8 cellular contexts compared by ENCODE assay signal in the genomic region with DNA sequence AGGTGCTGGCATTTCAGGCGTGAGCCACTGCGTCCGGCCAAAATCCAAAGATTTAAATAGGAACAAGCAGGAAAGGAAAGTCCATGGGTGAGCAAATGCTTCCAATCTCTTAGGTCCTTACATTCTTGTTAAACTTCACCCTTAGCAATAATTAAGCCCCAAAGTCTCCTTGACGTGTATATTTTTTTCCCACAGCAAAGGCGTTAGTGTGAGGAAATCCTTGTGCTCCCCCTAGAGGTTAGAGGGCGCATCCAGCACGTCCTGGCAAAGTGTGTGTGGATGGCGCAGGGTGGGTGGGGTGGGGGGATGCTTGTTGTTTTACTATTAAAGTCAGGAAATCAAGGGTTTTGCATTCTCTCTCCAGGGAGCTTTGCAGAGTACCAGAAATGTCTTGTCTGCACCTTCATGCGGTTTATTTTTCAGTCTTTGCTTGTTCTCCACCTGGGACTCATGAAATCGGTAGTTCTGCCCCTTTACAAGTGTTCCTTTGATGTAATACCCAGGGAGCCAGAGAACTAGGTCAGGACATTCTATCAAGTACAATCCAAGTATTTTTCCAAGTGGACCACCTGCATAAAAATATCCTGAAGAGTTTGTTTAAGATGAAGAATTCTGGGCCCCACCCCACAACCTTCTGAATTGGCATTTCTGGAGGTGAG. TPM values are rescaled to one million over a fixed set of nuclear protein-coding genes. Genes with fewer than 3 reads are reported as not detected.
DNase-seq lines count a peak whose midpoint lies in the region; ATAC-seq and TF ChIP-seq lines count a peak whose summit lies in the region.

No MANE protein-coding gene starts in this region.

- intact Hi-C loops in HCT116 (cut with micrococcal nuclease), result loop anchor here (1.0 to 10.0 kb wide), 5 partner anchors 22 to 558 kb away; a partner anchor contains a TSS

- ATAC-seq in HCT116 (peak; percentile 96), HG03342 (IDR thresholded peaks at IDR 0.05; ENCODE audit: unreplicated experiment) (no peak)

- H3K4me3 Mint-ChIP-seq in chondrocyte (ENCODE audit: unreplicated experiment), result no peak overlapping the region

- H3K9me3 Mint-ChIP-seq in chondrocyte (ENCODE audit: low read depth), result no peaks in the 10 kb centered on the region

- no peaks in the 10 kb centered on the region for H3K4me1 Mint-ChIP-seq in chondrocyte (ENCODE audit: low read depth)

- RAD21 ChIA-PET in HCT116 (lab: Charles Lee; ENCODE audit: low non-redundant PET in 1 of 2, low total read pairs in 2 of 2, uncharacterized antibody in 2 of 2, unreplicated experiment in 2 of 2), result no interaction called here

- no peak overlapping the region for H3K9ac ChIP-seq in HCT116 (ENCODE audit: low read length)
- H3K9ac ChIP-seq in liver (ENCODE audit: low read depth in 1 of 2, low read length in 2 of 2), result no peak overlapping the region

- peak overlapping the region; percentile 77 for H2AFZ ChIP-seq in HCT116 (ENCODE audit: low read depth, low read length, poor library complexity, severe bottlenecking)

- TF ChIP-seq RAD21 in HCT116 (IDR thresholded peaks at IDR 0.05; ENCODE audit: low read depth), result peak; percentile 82
- peak; percentile 74 to 88 for TF ChIP-seq RAD21 in liver (IDR thresholded peaks at IDR 0.05)

- H3K4me2 ChIP-seq in HCT116 (ENCODE audit: low read length), result peak overlapping the region; percentile 52

- no peaks in the 10 kb centered on the region for H3K27me3 Mint-ChIP-seq in chondrocyte (ENCODE audit: low read depth)

- BruUV-seq in HCT116 (replicated peaks; lab: Mats Ljungman, UMichigan), result no TSS peak

- H3K9me3 ChIP-seq in HCT116 (ENCODE audit: control insufficient read depth in 1 of 2, insufficient read depth in 1 of 2, low read depth in 1 of 2, low read length in 2 of 2) (no peaks in the 10 kb centered on the region), liver (ENCODE audit: control insufficient read depth in 4 of 4, low read length in 3 of 4) (no peaks in the 10 kb centered on the region)

- H3K36me3 ChIP-seq in HCT116 (ENCODE audit: control insufficient read depth in 1 of 2, insufficient read depth in 2 of 2, low read length in 2 of 2) (no peaks in the 10 kb centered on the region), liver (ENCODE audit: control insufficient read depth in 4 of 4, insufficient read depth in 3 of 4, low read depth in 1 of 4, low read length in 3 of 4) (no peaks in the 10 kb centered on the region)

- H3K79me2 ChIP-seq in HCT116 (ENCODE audit: insufficient read depth, low read length), result no peaks in the 10 kb centered on the region

- no peaks in the 10 kb centered on the region for H3K9me2 ChIP-seq in HCT116 (ENCODE audit: insufficient read depth)

- 28% methylated on average over 10 of the region's 10 CpGs for WGBS in liver

- no peak overlapping the region for H3K27ac Mint-ChIP-seq in chondrocyte (ENCODE audit: unreplicated experiment)

- POLR2A ChIA-PET in HCT116 (lab: Charles Lee), result no interaction called here

- in situ Hi-C loops in Caki2 (cut with HindIII; ENCODE audit: low pct_unique_long_range_greater_than_20kb, low sequenced_read_pairs), result no loop called here

- CTCF ChIA-PET in HCT116 (lab: Charles Lee), result no interaction called here

- DNase-seq in Caki2 (ENCODE audit: low read depth) (peak; percentile 68), HCT116 (ENCODE audit: low read depth, low spot score) (peak; percentile 65), NCI-H226 (peak; percentile 41), chondrocyte (ENCODE audit: low spot score) (no peak)
- peak; percentile 40 for DNase-seq in activated CD4-positive, CD25-positive, alpha-beta regulatory T cell treated with anti-CD3 and anti-CD28 coated beads, Interleukin-2, amount 50 U/mL, for 72 hours
- DNase-seq in stimulated activated CD4-positive, alpha-beta T cell treated with anti-CD3 and anti-CD28 coated beads, TNF-alpha, amount 100 ng/mL, for 1 hour (ENCODE audit: low read depth in 3 of 3, low spot score in 1 of 3), result peak in 2 of 3 donors; percentile 15 to 23

- H4K20me1 ChIP-seq in HCT116 (ENCODE audit: insufficient read depth), result no peaks in the 10 kb centered on the region

- no peaks in the 10 kb centered on the region for H3K27me3 ChIP-seq in HCT116 (ENCODE audit: insufficient read depth, low read length)
- H3K27me3 ChIP-seq in liver (ENCODE audit: control insufficient read depth in 4 of 4, insufficient read depth in 4 of 4, low read length in 3 of 4), result no peaks in the 10 kb centered on the region

- H3K4me1 ChIP-seq in HCT116 (ENCODE audit: control insufficient read depth in 1 of 2, insufficient read depth in 2 of 2, low read length in 2 of 2) (no peaks in the 10 kb centered on the region), liver (ENCODE audit: control insufficient read depth in 4 of 4, insufficient read depth in 4 of 4, low read length in 3 of 4) (no peaks in the 10 kb centered on the region)

- no peak overlapping the region for H3K27ac ChIP-seq in HCT116 (ENCODE audit: low read depth, low read length)
- no peak overlapping the region for H3K27ac ChIP-seq in liver (ENCODE audit: low read depth in 1 of 2, low read length in 2 of 2)

- H3K4me3 ChIP-seq in HCT116 (replicated peaks in 1 of 2; ENCODE audit: low read depth in 1 of 2, low read length in 2 of 2) (no peak overlapping the region; a peak in 1 of 4 replicates), liver (ENCODE audit: low read depth in 1 of 3, low read length in 3 of 3) (no peak overlapping the region)

- peak; percentile 57 to 74 (median 67); a peak in 5 of 6 replicates for TF ChIP-seq CTCF in HCT116 (IDR thresholded peaks at IDR 0.05 in 2 of 3, conservative IDR thresholded peaks at IDR 0.05 in 1 of 3; ENCODE audit: borderline replicate concordance in 1 of 3, insufficient read depth in 1 of 3, low read depth in 2 of 3, low read length in 2 of 3)
- peak; percentile 86 for TF ChIP-seq CTCF in chondrocyte (IDR thresholded peaks at IDR 0.05)
- TF ChIP-seq CTCF in liver (IDR thresholded peaks at IDR 0.05; ENCODE audit: low read depth, low read length, missing input control), result peak; percentile 58

- H3K36me3 Mint-ChIP-seq in chondrocyte (ENCODE audit: low read depth), result no peaks in the 10 kb centered on the region

- TF ChIP-seq POLR2A in HCT116 (IDR thresholded peaks at IDR 0.05; ENCODE audit: borderline replicate concordance, extremely low read depth, insufficient read depth, insufficient read length), result no peak

TF ChIP-seq in HCT116, 20 proteins besides CTCF, POLR2A, EP300 and RAD21:
- TF ChIP-seq, protein P1, sequence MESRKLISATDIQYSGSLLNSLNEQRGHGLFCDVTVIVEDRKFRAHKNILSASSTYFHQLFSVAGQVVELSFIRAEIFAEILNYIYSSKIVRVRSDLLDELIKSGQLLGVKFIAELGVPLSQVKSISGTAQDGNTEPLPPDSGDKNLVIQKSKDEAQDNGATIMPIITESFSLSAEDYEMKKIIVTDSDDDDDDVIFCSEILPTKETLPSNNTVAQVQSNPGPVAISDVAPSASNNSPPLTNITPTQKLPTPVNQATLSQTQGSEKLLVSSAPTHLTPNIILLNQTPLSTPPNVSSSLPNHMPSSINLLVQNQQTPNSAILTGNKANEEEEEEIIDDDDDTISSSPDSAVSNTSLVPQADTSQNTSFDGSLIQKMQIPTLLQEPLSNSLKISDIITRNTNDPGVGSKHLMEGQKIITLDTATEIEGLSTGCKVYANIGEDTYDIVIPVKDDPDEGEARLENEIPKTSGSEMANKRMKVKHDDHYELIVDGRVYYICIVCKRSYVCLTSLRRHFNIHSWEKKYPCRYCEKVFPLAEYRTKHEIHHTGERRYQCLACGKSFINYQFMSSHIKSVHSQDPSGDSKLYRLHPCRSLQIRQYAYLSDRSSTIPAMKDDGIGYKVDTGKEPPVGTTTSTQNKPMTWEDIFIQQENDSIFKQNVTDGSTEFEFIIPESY (IDR thresholded peaks at IDR 0.05; ENCODE audit: extremely low read depth, insufficient replicate concordance, low read length), result no peak

TF ChIP-seq in liver, 16 proteins besides CTCF, POLR2A, EP300 and RAD21:
- TF ChIP-seq HNF4A (conservative IDR thresholded peaks at IDR 0.05) (no peak), NR2F2 (IDR thresholded peaks at IDR 0.05) (no peak), JUND (IDR thresholded peaks at IDR 0.05) (no peak), EGR1 (IDR thresholded peaks at IDR 0.05; ENCODE audit: low read depth in 2 of 2) (no peak), FOXA2 (IDR thresholded peaks at IDR 0.05) (no peak), FOXA1 (IDR thresholded peaks at IDR 0.05) (no peak), HNF4G (IDR thresholded peaks at IDR 0.05) (no peak), RXRA (IDR thresholded peaks at IDR 0.05) (no peak)
- TF ChIP-seq, protein P2, sequence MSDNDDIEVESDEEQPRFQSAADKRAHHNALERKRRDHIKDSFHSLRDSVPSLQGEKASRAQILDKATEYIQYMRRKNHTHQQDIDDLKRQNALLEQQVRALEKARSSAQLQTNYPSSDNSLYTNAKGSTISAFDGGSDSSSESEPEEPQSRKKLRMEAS (IDR thresholded peaks at IDR 0.05), result no peak
TF ChIP-seq in liver: peak in this region for 0.

RNA-seq across cellular contexts. Expression of a gene that starts 22.2 kb away (rescaled TPM):
- total RNA-seq in Caki2 (2014; rRNA removed; shearing (Covaris generic); ENCODE audit: low replicate concordance), result 14.7 and 20.6 TPM in 2 replicates
- total RNA-seq in HCT116 (2021; ENCODE audit: unreplicated experiment) (26.5 TPM), chondrocyte (26.6 to 30.2 TPM (median 28.6 TPM) in 3 replicates), liver (10 to 100 TPM; 21.1 to 32.4 TPM)
- polyA plus RNA-seq in HCT116 (2012), result 9.9 and 10.1 TPM in 2 replicates
- polyA plus RNA-seq in liver, result 10 to 100 TPM; 10.1 to 22.1 TPM
